Comparison of ENCODE assay signal across 9 cellular contexts in genomic region chr7:47945261-47946015, GRCh38. TPM values are rescaled to one million over a fixed set of nuclear protein-coding genes. Genes with fewer than 3 reads are reported as not detected.
DNase-seq lines count a peak whose midpoint lies in the region; ATAC-seq, FAIRE-seq and TF ChIP-seq lines count a peak whose summit lies in the region.
"Had no signal": no experiment of that assay in that cellular context is flagged by ENCODE, and none has a peak within 500 bp of the region (broad histone marks: within the 10 kb centered on the region; RNA-seq: fewer than 3 reads in every experiment).

No MANE protein-coding gene starts in this region.

- H3K27ac ChIP-seq in MM.1S (ENCODE audit: low read length) (no peak overlapping the region), astrocyte (ENCODE audit: low read depth, low read length) (no peak overlapping the region)

- TF ChIP-seq CTCF in MM.1S (IDR thresholded peaks at IDR 0.05; ENCODE audit: low read length) (peak; percentile 80), astrocyte (IDR thresholded peaks at IDR 0.05; ENCODE audit: insufficient read depth, low read depth, low read length) (peak; percentile 94)

- FAIRE-seq in astrocyte (lab: Jason Lieb, UNC) = no peak

- H3K27ac Mint-ChIP-seq in astrocyte (ENCODE audit: unreplicated experiment) = no peak overlapping the region
- H3K27ac Mint-ChIP-seq: T-helper 1 cell treated with Interleukin-12 subunit alpha and Interleukin-12 subunit beta and Interleukin-4 antibody, amounts not matched to agents 30 μg/mL and 1 μg/mL, for 36 hours had no signal

- H3K9ac ChIP-seq in MM.1S (ENCODE audit: low read length) (no peak overlapping the region), astrocyte (ENCODE audit: low read length) (no peak overlapping the region)

- H3K36me3 ChIP-seq in MM.1S (replicated peaks; ENCODE audit: insufficient read depth, low read length) (no peaks in the 10 kb centered on the region), astrocyte (ENCODE audit: insufficient read depth, low read length) (no peaks in the 10 kb centered on the region)

- no peaks in the 10 kb centered on the region for H3K27me3 Mint-ChIP-seq in astrocyte (ENCODE audit: low read depth, unreplicated experiment)

- no peak overlapping the region for H2AFZ ChIP-seq in MM.1S (ENCODE audit: low read length)
- H2AFZ ChIP-seq in astrocyte (ENCODE audit: low read depth, low read length) = no peak overlapping the region

- H3K27me3 ChIP-seq in MM.1S (replicated peaks; ENCODE audit: insufficient read depth, low read length) = no peaks in the 10 kb centered on the region
- H3K27me3 ChIP-seq in astrocyte (ENCODE audit: insufficient read depth, low read length) = no peaks in the 10 kb centered on the region

- H3K4me1 ChIP-seq in MM.1S (ENCODE audit: low read length) (peaks cover 8% of the 10 kb centered on the region), astrocyte (ENCODE audit: insufficient read depth, low read length) (peaks cover 18% of the 10 kb centered on the region)

- H3K79me2 ChIP-seq in MM.1S (ENCODE audit: low read length) = no peaks in the 10 kb centered on the region
- no peaks in the 10 kb centered on the region for H3K79me2 ChIP-seq in astrocyte (ENCODE audit: insufficient read depth, low read length)

- H3K4me2 ChIP-seq in MM.1S (ENCODE audit: low read depth, low read length) (no peak overlapping the region), astrocyte (ENCODE audit: low read length) (no peak overlapping the region)

- DNase-seq in CD1c-positive myeloid dendritic cell (ENCODE audit: extremely low spot score) (peak; percentile 83), MM.1S (peak; percentile 72), T-helper 22 cell (ENCODE audit: low read depth) (peak; percentile 14), astrocyte (ENCODE audit: low read depth) (no peak), iPS-NIHi7 (ENCODE audit: extremely low spot score) (peak; percentile 47)
- peak; percentile 85 for DNase-seq in stimulated activated CD4-positive, alpha-beta T cell treated with anti-CD3 and anti-CD28 coated beads, Interleukin-15, amount 100 ng/mL, for 24 hours

- no peaks in the 10 kb centered on the region for H3F3A ChIP-seq in MM.1S (ENCODE audit: insufficient read depth, low read length)

- H3K4me3 ChIP-seq in MM.1S (ENCODE audit: low read length) = no peak overlapping the region
- H3K4me3 ChIP-seq in astrocyte (ENCODE audit: insufficient read depth, low read depth, low read length) = no peak overlapping the region

- H3K9me2 ChIP-seq in MM.1S (replicated peaks; ENCODE audit: insufficient read depth, low read length) = no peaks in the 10 kb centered on the region

- no peak overlapping the region for H3K4me3 Mint-ChIP-seq in astrocyte (ENCODE audit: unreplicated experiment)
- H3K4me3 Mint-ChIP-seq: T-helper 1 cell treated with Interleukin-12 subunit alpha and Interleukin-12 subunit beta and Interleukin-4 antibody, amounts not matched to agents 30 μg/mL and 1 μg/mL, for 36 hours had no signal

- peaks cover 43% of the 10 kb centered on the region for H3K4me1 Mint-ChIP-seq in astrocyte (ENCODE audit: low read depth, unreplicated experiment)

- H4K20me1 ChIP-seq in MM.1S (ENCODE audit: insufficient read depth, low read length) (no peaks in the 10 kb centered on the region), astrocyte (ENCODE audit: insufficient read depth, low read length) (no peaks in the 10 kb centered on the region)

- peak; percentile 62 for ATAC-seq in GM19372 (IDR thresholded peaks at IDR 0.05; ENCODE audit: low read depth, unreplicated experiment)
- ATAC-seq in HG03135 (IDR thresholded peaks at IDR 0.05; ENCODE audit: unreplicated experiment) = no peak

- H3K9me3 ChIP-seq in MM.1S (replicated peaks; ENCODE audit: insufficient read depth, low read length) = no peaks in the 10 kb centered on the region
- no peaks in the 10 kb centered on the region for H3K9me3 ChIP-seq in astrocyte (ENCODE audit: insufficient read depth, low read depth, low read length)

- H3K9me3 Mint-ChIP-seq in astrocyte (ENCODE audit: unreplicated experiment) = no peaks in the 10 kb centered on the region
- H3K9me3 Mint-ChIP-seq: T-helper 1 cell treated with Interleukin-12 subunit alpha and Interleukin-12 subunit beta and Interleukin-4 antibody, amounts not matched to agents 30 μg/mL and 1 μg/mL, for 36 hours had no signal

- H3K36me3 Mint-ChIP-seq in astrocyte (ENCODE audit: low read depth, unreplicated experiment) = no peaks in the 10 kb centered on the region

RNA-seq across cellular contexts. Expression of gene PKD1L1, which starts 2.8 kb away (rescaled TPM):
- 0.31 and 0.39 TPM in 2 replicates for total RNA-seq in astrocyte

RNA-seq across cellular contexts. Expression of gene HUS1, which starts 34.0 kb away (rescaled TPM):
- total RNA-seq in astrocyte = 31.0 and 34.4 TPM in 2 replicates
